ENCODE assay signal across 17 cellular contexts in the genomic region with DNA sequence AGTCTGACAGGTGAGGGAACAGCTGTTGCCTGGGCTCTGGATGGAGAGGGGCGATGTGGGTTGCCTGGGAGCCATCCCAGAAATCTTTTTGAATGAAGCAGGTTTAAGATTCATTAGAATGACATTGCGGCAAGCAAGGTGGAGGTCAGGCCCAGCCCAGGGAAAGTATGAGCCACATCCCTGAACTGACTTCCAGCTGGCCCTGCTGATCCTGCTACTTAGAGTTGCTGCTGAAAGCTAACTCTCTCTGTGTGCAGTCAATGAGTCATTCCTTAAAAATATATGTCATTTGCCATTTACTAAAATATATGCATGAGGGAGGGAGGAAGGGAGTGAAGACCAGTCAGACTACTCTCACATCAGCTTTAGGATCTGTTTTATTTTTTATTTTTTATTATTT. TPM values are rescaled to one million over a fixed set of nuclear protein-coding genes. Genes with fewer than 3 reads are reported as not detected.
A peak's percentile ranks its signal among the peaks of the same experiment; 100 is the strongest.
DNase-seq lines count a peak whose midpoint lies in the region; ATAC-seq and TF ChIP-seq lines count a peak whose summit lies in the region.
"Had no signal": no experiment of that assay in that cellular context is flagged by ENCODE, and none has a peak within 500 bp of the region (broad histone marks: within the 10 kb centered on the region; RNA-seq: fewer than 3 reads in every experiment).

No MANE protein-coding gene starts in this region.

- H3K27ac ChIP-seq in epithelial cell of prostate, result no peak overlapping the region
- H3K27ac ChIP-seq in gastrocnemius medialis, result peak overlapping the region in 2 of 4 donors; percentile 56 to 65
- H3K27ac ChIP-seq: C4-2B, left lung, uterus had no signal

- H3K27me3 ChIP-seq in gastrocnemius medialis, result no peaks in the 10 kb centered on the region
- H3K27me3 ChIP-seq: left lung, uterus had no signal

- H3K4me3 ChIP-seq in HFF-Myc (replicated peaks; ENCODE audit: low read depth, low read length), result no peak overlapping the region
- no peak overlapping the region for H3K4me3 ChIP-seq in gastrocnemius medialis
- H3K4me3 ChIP-seq: left lung, uterus had no signal

- in situ Hi-C loops in gastrocnemius medialis (cut with MboI; ENCODE audit: low sequenced_read_pairs in 4 of 4), result no loop called here

- peak; percentile 86 to 98 for ATAC-seq in gastrocnemius medialis
- no peak for ATAC-seq in stimulated activated naive CD8-positive, alpha-beta T cell treated with anti-CD3 and anti-CD28 coated beads, Interleukin-15, Interleukin-2, amounts not matched to agents 100 U/mL and 50 U/mL, for 24 hours
- ATAC-seq: left lung; naive thymus-derived CD8-positive, alpha-beta T cell had no signal

- no peaks in the 10 kb centered on the region for H3K4me1 ChIP-seq in gastrocnemius medialis
- H3K4me1 ChIP-seq: left lung, uterus had no signal

- H3K9me3 ChIP-seq in gastrocnemius medialis, result no peaks in the 10 kb centered on the region
- H3K9me3 ChIP-seq: left lung, uterus had no signal

- DNase-seq in HFF-Myc (ENCODE audit: extremely low read depth, low read depth), result peak; percentile 9
- peak; percentile 33 for DNase-seq in RPMI7951 (ENCODE audit: low read depth)
- DNase-seq in epithelial cell of prostate (ENCODE audit: low read depth, low spot score), result peak; percentile 16
- peak in 1 of 2 donors; percentile 62 for DNase-seq in gastrocnemius medialis
- DNase-seq in stimulated activated naive CD8-positive, alpha-beta T cell treated with anti-CD3 and anti-CD28 coated beads, Interleukin-15, Interleukin-2, amounts not matched to agents 100 U/mL and 50 U/mL, for 24 hours, result no peak
- DNase-seq in NK-92 (lab: John Stamatoyannopoulos, UW; ENCODE audit: unreplicated experiment), result no peak
- DNase-seq in effector CD4-positive, alpha-beta T cell, result no peak
- DNase-seq: activated CD8-positive, alpha-beta memory T cell treated with anti-CD3 and anti-CD28 coated beads for 24 hours; activated effector memory CD4-positive, alpha-beta T cell treated with Interleukin-2 at 50 U/mL for 16 hours; endodermal cell; left lung; naive thymus-derived CD8-positive, alpha-beta T cell; NCI-H2081; NCI-H748 treated with DMSO at 0.1 percent for 48 hours; stimulated activated CD4-positive, alpha-beta T cell treated with anti-CD3 and anti-CD28 coated beads, Interleukin-4, amount 100 ng/mL, for 24 hours; uterus had no signal

- intact Hi-C loops in gastrocnemius medialis (cut with DNase I; ENCODE audit: low total_unique reads), result no loop called here

- no peak for TF ChIP-seq POLR2A in gastrocnemius medialis (IDR thresholded peaks at IDR 0.05)

- H3K36me3 ChIP-seq in gastrocnemius medialis, result no peaks in the 10 kb centered on the region
- H3K36me3 ChIP-seq: left lung, uterus had no signal

- TF ChIP-seq CTCF in HFF-Myc (IDR thresholded peaks at IDR 0.05; ENCODE audit: low read depth, low read length, missing control alignments) (no peak), gastrocnemius medialis (IDR thresholded peaks at IDR 0.05 in 4 of 5, conservative IDR thresholded peaks at IDR 0.05 in 1 of 5) (no peak)

RNA-seq across cellular contexts. Expression of a gene that starts 54.3 kb away (rescaled TPM):
- 16.5 and 18.3 TPM in 2 replicates for total RNA-seq in RPMI7951 (2014; rRNA removed; shearing (Covaris generic))
- 10 to 100 TPM; 16.5 to 24.2 (median 18.0) TPM for total RNA-seq in gastrocnemius medialis

Comparison
In these comparisons a context has a peak if more than half of its experiments do, and no peak if none do; other contexts are left out.
1. DNase-seq: peak in HFF-Myc (single experiment), RPMI7951 (single experiment) and epithelial cell of prostate (single experiment); none in stimulated activated naive CD8-positive, alpha-beta T cell treated with anti-CD3 and anti-CD28 coated beads, Interleukin-15, Interleukin-2, amounts not matched to agents 100 U/mL and 50 U/mL, for 24 hours (single experiment), NK-92 (single experiment) and effector CD4-positive, alpha-beta T cell (single experiment).